In the genomic region with DNA sequence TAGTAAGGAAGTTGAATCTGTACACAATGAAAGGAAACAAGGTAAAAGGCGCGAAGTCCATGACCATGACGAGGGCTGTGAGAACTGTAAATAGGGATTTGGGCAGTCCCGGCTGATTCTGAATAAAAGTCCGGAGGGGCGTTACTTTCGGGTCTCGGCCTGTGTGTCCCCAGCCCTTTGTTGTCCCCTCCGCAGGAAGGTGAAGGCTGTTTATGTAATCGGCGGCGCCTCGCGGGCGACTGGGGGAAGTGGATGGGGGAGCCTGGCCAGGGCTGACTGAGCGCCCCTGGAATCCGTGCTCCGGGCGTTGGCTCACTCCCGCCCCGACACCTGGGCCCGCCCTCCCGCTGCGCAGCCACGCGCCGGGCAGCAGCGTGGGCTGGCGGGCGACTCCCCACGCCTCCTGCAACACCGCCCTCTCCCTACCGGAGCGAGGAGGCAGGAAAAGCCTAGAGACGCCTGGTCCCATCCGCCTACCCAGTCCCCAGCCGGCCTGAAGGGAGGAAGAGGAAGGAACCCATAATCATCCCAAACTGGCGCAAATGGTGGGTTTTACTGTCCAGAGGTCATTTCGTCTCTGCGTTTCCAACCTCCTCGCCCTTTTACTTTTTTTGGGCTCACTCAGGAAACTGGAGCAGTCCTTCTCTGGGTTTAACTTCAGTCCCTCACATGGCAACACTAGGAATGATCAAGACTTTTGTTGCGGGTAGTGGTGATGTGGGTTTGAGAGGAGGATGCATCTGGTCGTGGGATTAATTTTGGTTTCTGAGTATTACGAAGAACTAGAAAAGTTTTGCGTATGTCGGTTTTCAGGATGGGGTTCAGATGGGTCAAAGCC, we compare ENCODE assay signal across 8 cellular contexts. TPM values are rescaled to one million over a fixed set of nuclear protein-coding genes. Genes with fewer than 3 reads are reported as not detected.
DNase-seq lines count a peak whose midpoint lies in the region; ATAC-seq and TF ChIP-seq lines count a peak whose summit lies in the region.

No MANE protein-coding gene starts in this region.

- H3K4me1 Mint-ChIP-seq in osteocyte (ENCODE audit: unreplicated experiment), result peaks cover 31% of the 10 kb centered on the region

- peak; percentile 45 for DNase-seq in SK-N-SH
- peak; percentile 15 for DNase-seq in activated CD4-positive, alpha-beta T cell treated with anti-CD3 and anti-CD28 coated beads for 48 hours
- DNase-seq in fibroblast of lung (ENCODE audit: low read depth in 2 of 2), result no peak
- DNase-seq in osteocyte (ENCODE audit: extremely low spot score, unreplicated experiment), result no peak
- no peak for DNase-seq in epidermal melanocyte (ENCODE audit: insufficient read length, low spot score)

- H3K9me2 ChIP-seq in SK-N-SH, result no peaks in the 10 kb centered on the region

- WGBS in SK-N-SH (ENCODE audit: low lambda C conversion rate), result 23% methylated on average over 38 of the region's 46 CpGs

- H3K36me3 ChIP-seq in SK-N-SH (replicated peaks in 1 of 2; ENCODE audit: control insufficient read depth in 1 of 2, insufficient read depth in 2 of 2, low read length in 1 of 2) (no peaks in the 10 kb centered on the region), fibroblast of lung (ENCODE audit: control insufficient read depth, insufficient read depth, low read length) (no peaks in the 10 kb centered on the region)

- TF ChIP-seq CTCF in SK-N-SH (IDR thresholded peaks at IDR 0.05) (no peak), fibroblast of lung (conservative IDR thresholded peaks at IDR 0.05 in 1 of 2, IDR thresholded peaks at IDR 0.05 in 1 of 2; ENCODE audit: low read depth in 1 of 2, low read length in 2 of 2) (no peak), osteocyte (IDR thresholded peaks at IDR 0.05) (no peak)

- H3K9ac ChIP-seq in SK-N-SH (no peak overlapping the region), fibroblast of lung (ENCODE audit: insufficient read depth, low read length) (no peak overlapping the region)

- H3K79me2 ChIP-seq in SK-N-SH (ENCODE audit: insufficient read depth) (no peaks in the 10 kb centered on the region), fibroblast of lung (ENCODE audit: control insufficient read depth, insufficient read depth, low read length) (no peaks in the 10 kb centered on the region)

- ATAC-seq in SK-N-SH treated with all-trans-retinoic acid at 6 μM for 48 hours (no peak), GM19467 (IDR thresholded peaks at IDR 0.05; ENCODE audit: unreplicated experiment) (no peak), HG02970 (IDR thresholded peaks at IDR 0.05; ENCODE audit: low FRiP score, unreplicated experiment) (no peak)

- H3K4me3 ChIP-seq in SK-N-SH (ENCODE audit: low read depth in 2 of 2, low read length in 1 of 2) (peak overlapping the region in 1 of 2 experiments; percentile 17; a peak in 1 of 4 replicates), fibroblast of lung (replicated peaks in 1 of 4; ENCODE audit: control extremely low read depth in 1 of 4, insufficient read depth in 1 of 4, low read depth in 3 of 4, low read length in 4 of 4) (peak overlapping the region in 1 of 4 experiments; percentile 22)

- peak overlapping the region; percentile 60 for H3K4me2 ChIP-seq in SK-N-SH
- peak overlapping the region; percentile 73 for H3K4me2 ChIP-seq in fibroblast of lung (ENCODE audit: extremely low read depth, insufficient read depth, low read length)

- H2AFZ ChIP-seq in SK-N-SH (ENCODE audit: low read depth), result peak overlapping the region; percentile 43; the same call in 1 of the 2 replicates
- no peak overlapping the region for H2AFZ ChIP-seq in fibroblast of lung (ENCODE audit: low read length)

- H3K27me3 ChIP-seq in SK-N-SH (ENCODE audit: insufficient read depth), result peaks cover 76% of the 10 kb centered on the region
- peaks cover 39% of the 10 kb centered on the region for H3K27me3 ChIP-seq in fibroblast of lung (ENCODE audit: control insufficient read depth, insufficient read depth, low read length)

- H3K27me3 Mint-ChIP-seq in osteocyte (ENCODE audit: unreplicated experiment), result peaks cover 66% of the 10 kb centered on the region

- POLR2A ChIA-PET in SK-N-SH (lab: Yijun Ruan, JAX), result no interaction called here

- CTCF ChIA-PET in SK-N-SH (lab: Yijun Ruan, JAX), result interaction anchor here (1.1 to 8.9 kb wide), 5 partner anchors 31 to 266 kb away, joined by 3 to 207 read pairs (median 5); no protein-coding TSS in a partner anchor

- H3F3A ChIP-seq in SK-N-SH (replicated peaks; ENCODE audit: insufficient read depth), result peaks cover 6% of the 10 kb centered on the region

- no peaks in the 10 kb centered on the region for H3K36me3 Mint-ChIP-seq in osteocyte (ENCODE audit: unreplicated experiment)

- no peaks in the 10 kb centered on the region for H3K9me3 Mint-ChIP-seq in osteocyte (ENCODE audit: unreplicated experiment)

- H3K27ac Mint-ChIP-seq in osteocyte (ENCODE audit: unreplicated experiment), result no peak overlapping the region

- no peak for TF ChIP-seq EP300 in SK-N-SH (IDR thresholded peaks at IDR 0.05; ENCODE audit: borderline replicate concordance in 1 of 2, low read depth in 1 of 2, low read length in 1 of 2)

- no peak overlapping the region for H3K27ac ChIP-seq in SK-N-SH (ENCODE audit: low read depth in 2 of 2, low read length in 1 of 2)
- H3K27ac ChIP-seq in fibroblast of lung (ENCODE audit: insufficient read depth, low read length), result no peak overlapping the region

- H3K4me1 ChIP-seq in SK-N-SH (ENCODE audit: control insufficient read depth in 1 of 2, insufficient read depth in 2 of 2, low read depth in 1 of 2, low read length in 1 of 2) (peaks cover 5 to 11% of the 10 kb centered on the region in 2 experiments; a peak in 2 of 4 replicates), fibroblast of lung (ENCODE audit: control insufficient read depth, extremely low read depth, insufficient read depth, low read length) (peaks cover 3% of the 10 kb centered on the region)

- H3K4me3 Mint-ChIP-seq in osteocyte (ENCODE audit: unreplicated experiment), result peak overlapping the region; percentile 73

- H4K20me1 ChIP-seq in SK-N-SH (ENCODE audit: insufficient read depth) (no peaks in the 10 kb centered on the region), fibroblast of lung (ENCODE audit: control insufficient read depth, extremely low read depth, insufficient read depth, low read length) (no peaks in the 10 kb centered on the region)

- no peak for TF ChIP-seq RAD21 in SK-N-SH (IDR thresholded peaks at IDR 0.05; ENCODE audit: low read length)

- H3K9me3 ChIP-seq in SK-N-SH, result no peaks in the 10 kb centered on the region
- no peaks in the 10 kb centered on the region for H3K9me3 ChIP-seq in fibroblast of lung (ENCODE audit: control insufficient read depth, insufficient read depth, low read depth, low read length)

TF ChIP-seq in SK-N-SH, 30 proteins besides CTCF, POLR2A, EP300 and RAD21 (continues in another document):
- TF ChIP-seq EZH2phosphoT487 (IDR thresholded peaks at IDR 0.05; ENCODE audit: borderline replicate concordance, low read depth), result peak; percentile 25; the same call in 1 of the 2 replicates

TF ChIP-seq in SK-N-SH treated with all-trans-retinoic acid at 6 μM for 48 hours, 23 proteins besides CTCF, POLR2A, EP300 and RAD21 (continues in another document):
- TF ChIP-seq SNAI2 (CRISPR knock-in tag; IDR thresholded peaks at IDR 0.05) (no peak), TOX (CRISPR knock-in tag; IDR thresholded peaks at IDR 0.05; ENCODE audit: borderline replicate concordance) (no peak)

RNA-seq across cellular contexts. Expression of a gene that starts 12.1 kb away (rescaled TPM):
- polyA plus RNA-seq in SK-N-SH (2012; rRNA removed) (not detected in 2 replicates), fibroblast of lung (not detected in 2 replicates)
- polyA plus RNA-seq in SK-N-SH (2012; cell fraction: cytosol; rRNA removed), result not detected in 2 replicates
- polyA plus RNA-seq in SK-N-SH (2012; cell fraction: nucleus; rRNA removed), result not detected in 2 replicates
- total RNA-seq in fibroblast of lung (not detected in 2 replicates), osteocyte (not detected in 2 replicates)
- polyA plus RNA-seq in fibroblast of lung (2012), result not detected in 2 replicates
- not detected in 2 replicates for polyA minus RNA-seq in fibroblast of lung (ENCODE audit: low replicate concordance)

RNA-seq across cellular contexts. Expression of a gene that starts 25.2 kb away (rescaled TPM):
- polyA plus RNA-seq in SK-N-SH (2012; rRNA removed) (not detected in 2 replicates), fibroblast of lung (not detected in 2 replicates)
- not detected in 2 replicates for polyA plus RNA-seq in SK-N-SH (2012; cell fraction: cytosol; rRNA removed)
- polyA plus RNA-seq in SK-N-SH (2012; cell fraction: nucleus; rRNA removed), result 0.02 TPM in 1 of 2 replicates, not detected in the other
- total RNA-seq in fibroblast of lung (not detected in 2 replicates), osteocyte (not detected in 2 replicates)
- polyA plus RNA-seq in fibroblast of lung (2012), result 0.23 and 0.57 TPM in 2 replicates
- not detected in 2 replicates for polyA minus RNA-seq in fibroblast of lung (ENCODE audit: low replicate concordance)

RNA-seq across cellular contexts. Expression of a gene that starts 33.8 kb away (rescaled TPM):
- 46.8 and 52.8 TPM in 2 replicates for polyA plus RNA-seq in SK-N-SH (2012; rRNA removed)
- polyA plus RNA-seq in SK-N-SH (2012; cell fraction: cytosol; rRNA removed), result 48.0 and 48.5 TPM in 2 replicates
- 26.3 and 37.4 TPM in 2 replicates for polyA plus RNA-seq in SK-N-SH (2012; cell fraction: nucleus; rRNA removed)
- total RNA-seq in fibroblast of lung, result 13.9 and 16.8 TPM in 2 replicates
- polyA plus RNA-seq in fibroblast of lung, result 52.4 and 53.6 TPM in 2 replicates
- 44.8 and 45.8 TPM in 2 replicates for polyA plus RNA-seq in fibroblast of lung (2012)
- 48.6 and 56.9 TPM in 2 replicates for polyA minus RNA-seq in fibroblast of lung (ENCODE audit: low replicate concordance)
- total RNA-seq in osteocyte, result 46.8 and 52.9 TPM in 2 replicates

RNA-seq across cellular contexts. Expression of a gene that starts 35.1 kb away (rescaled TPM):
- polyA plus RNA-seq in SK-N-SH (2012; rRNA removed), result not detected in 2 replicates
- not detected in 2 replicates for polyA plus RNA-seq in SK-N-SH (2012; cell fraction: cytosol; rRNA removed)
- not detected in 2 replicates for polyA plus RNA-seq in SK-N-SH (2012; cell fraction: nucleus; rRNA removed)
- total RNA-seq in fibroblast of lung, result not detected in 2 replicates
- polyA plus RNA-seq in fibroblast of lung, result not detected in 2 replicates
- polyA plus RNA-seq in fibroblast of lung (2012), result not detected in 2 replicates
- polyA minus RNA-seq in fibroblast of lung (ENCODE audit: low replicate concordance), result not detected in 2 replicates
- not detected in 2 replicates for total RNA-seq in osteocyte

RNA-seq across cellular contexts. Expression of a gene that starts 39.7 kb away (rescaled TPM):
- polyA plus RNA-seq in SK-N-SH (2012; rRNA removed) (30.0 and 40.6 TPM in 2 replicates), fibroblast of lung (21.1 and 25.0 TPM in 2 replicates)
- polyA plus RNA-seq in SK-N-SH (2012; cell fraction: cytosol; rRNA removed), result 28.9 and 34.9 TPM in 2 replicates
- polyA plus RNA-seq in SK-N-SH (2012; cell fraction: nucleus; rRNA removed), result 25.1 and 27.9 TPM in 2 replicates
- total RNA-seq in fibroblast of lung (42.1 and 46.1 TPM in 2 replicates), osteocyte (20.1 and 20.4 TPM in 2 replicates)
- 29.2 and 32.4 TPM in 2 replicates for polyA plus RNA-seq in fibroblast of lung (2012)
- 28.0 and 28.3 TPM in 2 replicates for polyA minus RNA-seq in fibroblast of lung (ENCODE audit: low replicate concordance)

Comparison
In these comparisons a context has a peak if more than half of its experiments do, and no peak if none do; other contexts are left out.
1. DNase-seq: peak in SK-N-SH (single experiment) and activated CD4-positive, alpha-beta T cell treated with anti-CD3 and anti-CD28 coated beads for 48 hours (single experiment); none in fibroblast of lung (0 of 2), osteocyte (single experiment) and epidermal melanocyte (single experiment).